In the genomic region with DNA sequence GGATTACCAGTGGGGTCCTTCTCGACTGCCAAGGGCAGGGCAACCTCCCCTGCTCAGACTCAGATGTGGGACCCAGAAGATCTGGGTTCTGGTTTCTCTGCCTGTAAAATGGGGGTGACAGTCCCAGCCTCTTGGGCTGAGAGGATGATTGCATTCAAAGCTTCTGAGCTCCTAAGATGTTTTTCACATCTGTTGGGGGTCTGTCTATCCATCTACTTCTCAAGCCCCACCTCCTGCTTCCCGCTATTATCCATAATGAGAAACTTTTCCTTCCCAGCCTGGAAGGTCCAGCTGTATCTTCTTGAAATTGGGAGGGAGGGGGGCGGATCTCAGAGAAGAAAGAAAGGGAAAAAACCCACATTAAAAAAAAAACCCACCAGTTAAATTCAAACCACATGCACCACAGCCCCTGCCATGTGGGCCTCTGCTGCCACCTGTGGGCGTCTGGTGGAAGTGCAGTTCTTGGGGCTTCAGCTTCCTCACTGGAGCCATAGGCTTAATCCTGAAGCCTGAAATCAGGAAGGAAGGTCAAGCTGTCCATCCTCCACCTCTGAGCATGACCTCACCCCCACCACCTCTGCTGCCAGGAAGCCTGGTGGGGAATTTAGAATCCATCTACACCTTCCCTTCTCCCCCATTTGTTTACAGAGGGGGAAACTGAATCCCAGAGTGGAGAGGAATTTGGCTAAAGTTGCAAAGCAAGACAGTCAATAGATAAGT, we compare ENCODE assay signal across 8 cellular contexts. TPM values are rescaled to one million over a fixed set of nuclear protein-coding genes. Genes with fewer than 3 reads are reported as not detected.
DNase-seq lines count a peak whose midpoint lies in the region; ATAC-seq, FAIRE-seq and TF ChIP-seq lines count a peak whose summit lies in the region.

No MANE protein-coding gene starts in this region.

- peak; percentile 87 for FAIRE-seq in HepG2 (lab: Jason Lieb, UNC)

- DNase-seq in ACHN (peak; percentile 78), GOT3 (lab: John Stamatoyannopoulos, UW) (peak; percentile 62), NCI-H460 (ENCODE audit: extremely low read depth, low read depth) (peak; percentile 55), cerebellum (ENCODE audit: low spot score) (peak; percentile 85), HepG2 (ENCODE audit: low spot score) (peak; percentile 68)
- peak; percentile 67 for DNase-seq in activated CD4-positive, alpha-beta T cell treated with anti-CD3 and anti-CD28 coated beads for 1 hour
- DNase-seq in stimulated activated CD4-positive, alpha-beta T cell treated with anti-CD3 and anti-CD28 coated beads, Interleukin-4, amount 100 ng/mL, for 1 hour: peak; percentile 80

- intact Hi-C loops in HepG2 (cut with micrococcal nuclease; ENCODE audit: unreplicated experiment): loop anchor here (1.0 kb wide), 1 partner anchor 28 kb away; no protein-coding TSS in a partner anchor

- H3K4me1 ChIP-seq in HepG2 (ENCODE audit: insufficient read depth, low read length): peaks cover 55% of the 10 kb centered on the region

- peak; percentile 88 for TF ChIP-seq CTCF in HepG2 (CRISPR knock-in tag; IDR thresholded peaks at IDR 0.05)

- peak overlapping the region; percentile 8; the same call in 1 of the 2 replicates for H3K9ac ChIP-seq in HepG2 (ENCODE audit: insufficient read depth, low read depth, low read length)

- H3K27me3 ChIP-seq in HepG2 (ENCODE audit: control insufficient read depth in 1 of 2, insufficient read depth in 2 of 2, low read length in 2 of 2): no peaks in the 10 kb centered on the region

- no peaks in the 10 kb centered on the region for H3K9me3 ChIP-seq in HepG2 (ENCODE audit: low read length)

- peak; percentile 88 for TF ChIP-seq RAD21 in HepG2 (CRISPR knock-in tag; IDR thresholded peaks at IDR 0.05)

- H4K20me1 ChIP-seq in HepG2 (ENCODE audit: insufficient read depth, low read length): peaks cover 11% of the 10 kb centered on the region

- ATAC-seq in HepG2 (peak; percentile 42), HG02970 (IDR thresholded peaks at IDR 0.05; ENCODE audit: low FRiP score, unreplicated experiment) (no peak)

- CTCF ChIA-PET in HepG2 (lab: Yijun Ruan, JAX; ENCODE audit: low intra/inter-chr PET ratio, low total read pairs): interaction anchor here (1.1 to 4.5 kb wide), 5 partner anchors 16 to 40 kb away, joined by 3 to 90 read pairs (median 5); partner anchors contain the start of gene ARHGEF17

- no peak overlapping the region for H3K4me2 ChIP-seq in HepG2 (ENCODE audit: low read depth, low read length)

- in situ Hi-C loops in ACHN (cut with HindIII; ENCODE audit: low pct_ligation_motif_present, low pct_unique_long_range_greater_than_20kb, low sequenced_read_pairs) (no loop called here), HepG2 (cut with HindIII; ENCODE audit: extremely low pct_ligation_motif_present, low pct_unique_long_range_greater_than_20kb) (no loop called here)

- TF ChIP-seq POLR2A in HepG2 (IDR thresholded peaks at IDR 0.05; ENCODE audit: insufficient read depth in 1 of 2, low read depth in 2 of 2, low read length in 2 of 2): no peak

- no peak overlapping the region for H3K4me3 ChIP-seq in HepG2 (replicated peaks in 1 of 3; ENCODE audit: insufficient read depth in 1 of 3, low read depth in 2 of 3, low read length in 3 of 3)

- H3K27ac ChIP-seq in HepG2 (ENCODE audit: extremely low read length, insufficient read depth, low read length): peak overlapping the region; percentile 40

- no peak for TF ChIP-seq EP300 in HepG2 (IDR thresholded peaks at IDR 0.05; ENCODE audit: low read depth in 2 of 2, low read length in 2 of 2)
- TF ChIP-seq EP300 in HepG2 (CRISPR knock-in tag; IDR thresholded peaks at IDR 0.05; ENCODE audit: borderline replicate concordance): no peak

- peaks cover 6 to 25% of the 10 kb centered on the region in 2 experiments; a peak in 4 of 5 replicates for H3K36me3 ChIP-seq in HepG2 (replicated peaks in 1 of 2; ENCODE audit: control insufficient read depth in 1 of 2, insufficient read depth in 2 of 2, low read length in 2 of 2)

- POLR2A ChIA-PET in HepG2 (lab: Yijun Ruan, JAX): interaction anchor here (1.2 to 6.2 kb wide), 3 partner anchors 21 to 28 kb away, joined by 3 to 124 read pairs (median 5); partner anchors contain the start of gene ARHGEF17

- WGBS in HepG2 (ENCODE audit: low lambda C conversion rate): 41% methylated on average over 4 of the region's 4 CpGs

- H2AFZ ChIP-seq in HepG2 (ENCODE audit: low read length): no peak overlapping the region

- H3K79me2 ChIP-seq in HepG2 (ENCODE audit: insufficient read depth, low read length): peaks cover 39% of the 10 kb centered on the region

- no TSS peak for BruUV-seq in HepG2 (replicated peaks; lab: Mats Ljungman, UMichigan)

TF ChIP-seq in HepG2, 621 proteins besides CTCF, POLR2A, EP300 and RAD21 (continues in another document):
- 0 out of 2 replicates have a peak, but pooled peaks have one; percentile 17 for TF ChIP-seq SALL1 (CRISPR knock-in tag; IDR thresholded peaks at IDR 0.05)
- no peak for TF ChIP-seq KDM2A (CRISPR knock-in tag; IDR thresholded peaks at IDR 0.05; ENCODE audit: borderline replicate concordance, low read depth)
- TF ChIP-seq ZNF362 (CRISPR knock-in tag; IDR thresholded peaks at IDR 0.05; ENCODE audit: borderline replicate concordance): peak; percentile 78; the same call in 1 of the 2 replicates

RNA-seq across cellular contexts. Expression of gene ARHGEF17, which starts 27.3 kb away (rescaled TPM):
- total RNA-seq in NCI-H460 (2014; rRNA removed; shearing (Covaris generic)): 3.7 and 4.0 TPM in 2 replicates
- polyA plus RNA-seq in NCI-H460 (2014; cell fraction: nucleus; rRNA removed): 13.2 and 25.1 TPM in 2 replicates
- total RNA-seq in cerebellum: 33.0 TPM
- 5.7 and 10.7 TPM in 2 replicates for total RNA-seq in HepG2 (2016; rRNA removed; fragmentation: Illumina TruSeq; extraction: Trizol)
- 4.6 and 5.1 TPM in 2 replicates for total RNA-seq in HepG2 (2016; cell fraction: cytosol; rRNA removed; fragmentation: Illumina TruSeq; extraction: Trizol; ENCODE audit: low read depth)
- 3.7 and 12.1 TPM in 2 replicates for total RNA-seq in HepG2 (2016; cell fraction: insoluble cytoplasmic fraction; rRNA removed; fragmentation: Illumina TruSeq; extraction: Trizol)
- 3.3 and 3.8 TPM in 2 replicates for total RNA-seq in HepG2 (2016; cell fraction: membrane; rRNA removed; fragmentation: Illumina TruSeq; extraction: Trizol)
- total RNA-seq in HepG2 (2016; cell fraction: nucleus; rRNA removed; fragmentation: Illumina TruSeq; extraction: Trizol): 20.3 and 20.6 TPM in 2 replicates
- 28.8 and 37.7 TPM in 2 replicates for polyA plus RNA-seq in HepG2 (2011; rRNA removed)
- polyA plus RNA-seq in HepG2 (2011; cell fraction: cytosol; rRNA removed): 7.4 and 13.6 TPM in 2 replicates
- polyA plus RNA-seq in HepG2 (2011; cell fraction: nucleus; rRNA removed): 250 and 318 TPM in 2 replicates
- 17.9 and 20.3 TPM in 2 replicates for polyA plus RNA-seq in HepG2 (2012)
- polyA plus RNA-seq in HepG2 (2016; cell fraction: cytosol; fragmentation: Illumina TruSeq; extraction: Trizol; ENCODE audit: low read depth): 0.35 and 0.64 TPM in 2 replicates
- 5.4 and 7.1 TPM in 2 replicates for polyA plus RNA-seq in HepG2 (2016; cell fraction: insoluble cytoplasmic fraction; fragmentation: Illumina TruSeq; extraction: Trizol; ENCODE audit: low read depth)
- polyA plus RNA-seq in HepG2 (2016; cell fraction: membrane; fragmentation: Illumina TruSeq; extraction: Trizol; ENCODE audit: low read depth): 0.76 and 0.94 TPM in 2 replicates
- 83.1 and 89.4 TPM in 2 replicates for polyA plus RNA-seq in HepG2 (2016; cell fraction: nucleus; fragmentation: Illumina TruSeq; extraction: Trizol; ENCODE audit: insufficient read depth, low read depth)
- polyA minus RNA-seq in HepG2 (2011; rRNA and poly(A)+ RNA removed; ENCODE audit: low replicate concordance): 41.7 and 126 TPM in 2 replicates
- 13.5 and 20.6 TPM in 2 replicates for polyA minus RNA-seq in HepG2 (2011; cell fraction: cytosol; rRNA and poly(A)+ RNA removed)
- polyA minus RNA-seq in HepG2 (2011; cell fraction: nucleus; rRNA and poly(A)+ RNA removed): 85.9 and 99.9 TPM in 2 replicates

RNA-seq across cellular contexts. Expression of gene RELT, which starts 40.8 kb away (rescaled TPM):
- total RNA-seq in NCI-H460 (2014; rRNA removed; shearing (Covaris generic)): 2.3 and 3.1 TPM in 2 replicates
- 18.0 and 22.0 TPM in 2 replicates for polyA plus RNA-seq in NCI-H460 (2014; cell fraction: nucleus; rRNA removed)
- total RNA-seq in cerebellum (4.4 TPM), HepG2 (2016; rRNA removed; fragmentation: Illumina TruSeq; extraction: Trizol) (1.6 and 4.7 TPM in 2 replicates)
- 2.8 and 3.4 TPM in 2 replicates for total RNA-seq in HepG2 (2016; cell fraction: cytosol; rRNA removed; fragmentation: Illumina TruSeq; extraction: Trizol; ENCODE audit: low read depth)
- total RNA-seq in HepG2 (2016; cell fraction: insoluble cytoplasmic fraction; rRNA removed; fragmentation: Illumina TruSeq; extraction: Trizol): 1.8 and 4.7 TPM in 2 replicates
- 4.0 and 4.2 TPM in 2 replicates for total RNA-seq in HepG2 (2016; cell fraction: membrane; rRNA removed; fragmentation: Illumina TruSeq; extraction: Trizol)
- 5.4 TPM in 2 replicates for total RNA-seq in HepG2 (2016; cell fraction: nucleus; rRNA removed; fragmentation: Illumina TruSeq; extraction: Trizol)
- 2.5 and 3.5 TPM in 2 replicates for polyA plus RNA-seq in HepG2 (2011; rRNA removed)
- 2.1 and 3.1 TPM in 2 replicates for polyA plus RNA-seq in HepG2 (2011; cell fraction: cytosol; rRNA removed)
- 12.5 and 18.1 TPM in 2 replicates for polyA plus RNA-seq in HepG2 (2011; cell fraction: nucleus; rRNA removed)
- polyA plus RNA-seq in HepG2 (2012): 1.0 and 2.7 TPM in 2 replicates
- 0.36 and 0.55 TPM in 2 replicates for polyA plus RNA-seq in HepG2 (2016; cell fraction: cytosol; fragmentation: Illumina TruSeq; extraction: Trizol; ENCODE audit: low read depth)
- polyA plus RNA-seq in HepG2 (2016; cell fraction: insoluble cytoplasmic fraction; fragmentation: Illumina TruSeq; extraction: Trizol; ENCODE audit: low read depth): 1.4 TPM in 2 replicates
- 0.68 and 0.80 TPM in 2 replicates for polyA plus RNA-seq in HepG2 (2016; cell fraction: membrane; fragmentation: Illumina TruSeq; extraction: Trizol; ENCODE audit: low read depth)
- 14.8 and 15.4 TPM in 2 replicates for polyA plus RNA-seq in HepG2 (2016; cell fraction: nucleus; fragmentation: Illumina TruSeq; extraction: Trizol; ENCODE audit: insufficient read depth, low read depth)
- 7.0 and 19.1 TPM in 2 replicates for polyA minus RNA-seq in HepG2 (2011; rRNA and poly(A)+ RNA removed; ENCODE audit: low replicate concordance)
- 1.7 and 2.0 TPM in 2 replicates for polyA minus RNA-seq in HepG2 (2011; cell fraction: cytosol; rRNA and poly(A)+ RNA removed)
- polyA minus RNA-seq in HepG2 (2011; cell fraction: nucleus; rRNA and poly(A)+ RNA removed): 5.2 and 7.6 TPM in 2 replicates
